Comparison of ENCODE assay signal across 28 cellular contexts in genomic region chr1:25683731-25684130, GRCh38.
DNase-seq lines count a peak whose midpoint lies in the region; ATAC-seq, FAIRE-seq and TF ChIP-seq lines count a peak whose summit lies in the region.
"Had no signal": no experiment of that assay in that cellular context is flagged by ENCODE, and none has a peak within 500 bp of the region (broad histone marks: within the 10 kb centered on the region; RNA-seq: fewer than 3 reads in every experiment).

No MANE protein-coding gene starts in this region.

- POLR2A ChIA-PET in SK-N-SH (lab: Yijun Ruan, JAX) (no interaction called here), PC-3 (lab: Charles Lee; ENCODE audit: unreplicated experiment) (no interaction called here)

- H3K4me2 ChIP-seq in SK-N-SH (no peak overlapping the region), PC-3 (ENCODE audit: low read length) (no peak overlapping the region)
- H3K4me2 ChIP-seq: PC-9, smooth muscle cell had no signal

- H4K20me1 ChIP-seq in SK-N-SH (ENCODE audit: insufficient read depth) (no peaks in the 10 kb centered on the region), PC-3 (ENCODE audit: low read length) (no peaks in the 10 kb centered on the region)

- CTCF ChIA-PET in SK-N-SH (lab: Yijun Ruan, JAX) (interaction anchor here (1.0 to 3.0 kb wide), 2 partner anchors 8 to 28 kb away, joined by 3 to 16 read pairs; no protein-coding TSS in a partner anchor), PC-3 (lab: Charles Lee) (interaction anchor here (0.6 kb wide), 1 partner anchor 75 kb away, joined by 3 read pairs; no protein-coding TSS in a partner anchor)

- TF ChIP-seq POLR2A in GM18505 (IDR thresholded peaks at IDR 0.05; ENCODE audit: borderline replicate concordance, extremely low read depth, insufficient read depth, insufficient read length) = no peak

- 54% methylated on average over 9 of the region's 9 CpGs for WGBS in SK-N-SH (ENCODE audit: low lambda C conversion rate)

- no peaks in the 10 kb centered on the region for H3K79me2 ChIP-seq in SK-N-SH (ENCODE audit: insufficient read depth)
- H3K79me2 ChIP-seq in PC-3 (ENCODE audit: low read length) = no peaks in the 10 kb centered on the region

- H3K9ac ChIP-seq in SK-N-SH (no peak overlapping the region), PC-3 (ENCODE audit: low read length) (no peak overlapping the region)

- H3K36me3 ChIP-seq in SK-N-SH (replicated peaks in 1 of 2; ENCODE audit: control insufficient read depth in 1 of 2, insufficient read depth in 2 of 2, low read length in 1 of 2) (no peaks in the 10 kb centered on the region), PC-3 (ENCODE audit: low read depth, low read length) (no peaks in the 10 kb centered on the region)
- H3K36me3 ChIP-seq: BE2C, neutrophil had no signal

- BruUV-seq in PC-3 (replicated peaks; lab: Mats Ljungman, UMichigan) = no TSS peak

- peaks cover 7% of the 10 kb centered on the region; the same call in 1 of the 2 replicates for H3K27me3 ChIP-seq in SK-N-SH (ENCODE audit: insufficient read depth)
- H3K27me3 ChIP-seq in PC-3 (ENCODE audit: low read length) = peaks cover 4% of the 10 kb centered on the region
- H3K27me3 ChIP-seq: BE2C, neutrophil, testis had no signal

- intact Hi-C loops in PC-3 (cut with micrococcal nuclease) = no loop called here

- H3K27ac ChIP-seq in SK-N-SH (ENCODE audit: low read depth in 2 of 2, low read length in 1 of 2) (no peak overlapping the region), PC-3 (ENCODE audit: low read length) (no peak overlapping the region)
- H3K27ac ChIP-seq: neutrophil, PC-9, testis had no signal

- no peaks in the 10 kb centered on the region for H3K9me2 ChIP-seq in SK-N-SH
- H3K9me2 ChIP-seq in PC-3 (replicated peaks; ENCODE audit: low read length) = no peaks in the 10 kb centered on the region

- peaks cover 7% of the 10 kb centered on the region in 2 experiments; a peak in 3 of 4 replicates for H3K4me1 ChIP-seq in SK-N-SH (ENCODE audit: control insufficient read depth in 1 of 2, insufficient read depth in 2 of 2, low read depth in 1 of 2, low read length in 1 of 2)
- no peaks in the 10 kb centered on the region for H3K4me1 ChIP-seq in PC-3 (ENCODE audit: insufficient read depth, low read length)

- no peak for TF ChIP-seq EP300 in SK-N-SH (IDR thresholded peaks at IDR 0.05; ENCODE audit: borderline replicate concordance in 1 of 2, low read depth in 1 of 2, low read length in 1 of 2)

- DNase-seq in SK-N-SH (no peak), PC-3 (peak; percentile 39), urothelium cell line (ENCODE audit: low spot score) (peak; percentile 67), activated gamma-delta T cell (lab: John Stamatoyannopoulos, UW) (no peak)
- DNase-seq: 8988T; activated CD4-positive, CD25-positive, alpha-beta regulatory T cell treated with anti-CD3 and anti-CD28 coated beads, Interleukin-2, amount 50 U/mL, for 72 hours; activated CD8-positive, alpha-beta T cell treated with anti-CD3 and anti-CD28 coated beads, Interleukin-2, amount 10 ng/mL, durations not matched to agents 7 days and 5 days; activated naive CD4-positive, alpha-beta T cell treated with anti-CD3 and anti-CD28 coated beads for 36 hours; BE2C; cerebellar nuclear complex; kidney; NCI-H446 treated with DMSO at 0.1 percent for 48 hours; SHP77 treated with DMSO at 0.1 percent for 48 hours; stimulated activated CD4-positive, alpha-beta T cell treated with anti-CD3 and anti-CD28 coated beads, Interleukin-4, amount 100 ng/mL, for 1 hour; stimulated activated naive CD4-positive, alpha-beta T cell; T-cell; testis had no signal

- TF ChIP-seq CTCF in SK-N-SH (IDR thresholded peaks at IDR 0.05) (no peak), PC-3 (conservative IDR thresholded peaks at IDR 0.05; ENCODE audit: low read depth, low read length) (no peak)

- peak; percentile 55 for FAIRE-seq in urothelium cell line (lab: Jason Lieb, UNC)
- FAIRE-seq: frontal cortex, kidney, TTC549 had no signal

- no peak overlapping the region for H2AFZ ChIP-seq in SK-N-SH (ENCODE audit: low read depth)
- H2AFZ ChIP-seq in PC-3 (ENCODE audit: low read length) = no peak overlapping the region
- H2AFZ ChIP-seq: PC-9 had no signal

- no peak for TF ChIP-seq RAD21 in SK-N-SH (IDR thresholded peaks at IDR 0.05; ENCODE audit: low read length)

- H3F3A ChIP-seq in SK-N-SH (replicated peaks; ENCODE audit: insufficient read depth) (no peaks in the 10 kb centered on the region), PC-3 (ENCODE audit: low read length, unreplicated experiment) (no peaks in the 10 kb centered on the region)

- no peaks in the 10 kb centered on the region for H3K9me3 ChIP-seq in SK-N-SH
- H3K9me3 ChIP-seq in PC-3 (ENCODE audit: low read length) = no peaks in the 10 kb centered on the region
- H3K9me3 ChIP-seq: BE2C, neutrophil, testis had no signal

- H3K4me3 ChIP-seq in SK-N-SH (ENCODE audit: low read depth in 2 of 2, low read length in 1 of 2) = no peak overlapping the region
- no peak overlapping the region for H3K4me3 ChIP-seq in PC-3 (ENCODE audit: low read length)
- H3K4me3 ChIP-seq: lung, PC-9, smooth muscle cell, testis had no signal

- ATAC-seq in SK-N-SH treated with all-trans-retinoic acid at 6 μM for 48 hours (peak; percentile 27; the same call in 2 of the 3 replicates), PC-3 (no peak), esophagus mucosa (peak; percentile 10), GM18505 (IDR thresholded peaks at IDR 0.05; ENCODE audit: unreplicated experiment) (no peak), HG02588 (IDR thresholded peaks at IDR 0.05; ENCODE audit: unreplicated experiment) (no peak)
- ATAC-seq: activated CD8-positive, alpha-beta T cell treated with anti-CD3 and anti-CD28 coated beads, Interleukin-2, amount 10 ng/mL, durations not matched to agents 7 days and 5 days; HCT116; T-cell had no signal

TF ChIP-seq in SK-N-SH treated with all-trans-retinoic acid at 6 μM for 48 hours, 23 proteins besides CTCF, POLR2A, EP300 and RAD21 (continues in another document):
- TF ChIP-seq POU6F1 (CRISPR knock-in tag; IDR thresholded peaks at IDR 0.05; ENCODE audit: borderline replicate concordance, low read depth) (no peak), PATZ1 (CRISPR knock-in tag; IDR thresholded peaks at IDR 0.05; ENCODE audit: borderline replicate concordance) (no peak), BACH2 (CRISPR knock-in tag; IDR thresholded peaks at IDR 0.05; ENCODE audit: borderline replicate concordance) (no peak)

TF ChIP-seq in SK-N-SH, 30 proteins besides CTCF, POLR2A, EP300 and RAD21:
- TF ChIP-seq POLR2AphosphoS5 (IDR thresholded peaks at IDR 0.05; ENCODE audit: low read depth, low read length) = no peak
- no peak for TF ChIP-seq MXI1 (IDR thresholded peaks at IDR 0.05; ENCODE audit: low read depth, low read length)
- no peak for TF ChIP-seq TEAD4 (IDR thresholded peaks at IDR 0.05; ENCODE audit: borderline replicate concordance, insufficient read depth)
- TF ChIP-seq PBX3 (IDR thresholded peaks at IDR 0.05) = no peak
TF ChIP-seq in SK-N-SH: peak in this region for 0.

Comparison
In these comparisons a context has a peak if more than half of its experiments do, and no peak if none do; other contexts are left out.
1. ATAC-seq: peak in SK-N-SH treated with all-trans-retinoic acid at 6 μM for 48 hours (single experiment) and esophagus mucosa (single experiment); none in PC-3 (single experiment), GM18505 (single experiment) and HG02588 (single experiment).
2. DNase-seq: peak in PC-3 (single experiment) and urothelium cell line (single experiment); none in SK-N-SH (single experiment) and activated gamma-delta T cell (single experiment).